8 cellular contexts compared by ENCODE assay signal in the genomic region with DNA sequence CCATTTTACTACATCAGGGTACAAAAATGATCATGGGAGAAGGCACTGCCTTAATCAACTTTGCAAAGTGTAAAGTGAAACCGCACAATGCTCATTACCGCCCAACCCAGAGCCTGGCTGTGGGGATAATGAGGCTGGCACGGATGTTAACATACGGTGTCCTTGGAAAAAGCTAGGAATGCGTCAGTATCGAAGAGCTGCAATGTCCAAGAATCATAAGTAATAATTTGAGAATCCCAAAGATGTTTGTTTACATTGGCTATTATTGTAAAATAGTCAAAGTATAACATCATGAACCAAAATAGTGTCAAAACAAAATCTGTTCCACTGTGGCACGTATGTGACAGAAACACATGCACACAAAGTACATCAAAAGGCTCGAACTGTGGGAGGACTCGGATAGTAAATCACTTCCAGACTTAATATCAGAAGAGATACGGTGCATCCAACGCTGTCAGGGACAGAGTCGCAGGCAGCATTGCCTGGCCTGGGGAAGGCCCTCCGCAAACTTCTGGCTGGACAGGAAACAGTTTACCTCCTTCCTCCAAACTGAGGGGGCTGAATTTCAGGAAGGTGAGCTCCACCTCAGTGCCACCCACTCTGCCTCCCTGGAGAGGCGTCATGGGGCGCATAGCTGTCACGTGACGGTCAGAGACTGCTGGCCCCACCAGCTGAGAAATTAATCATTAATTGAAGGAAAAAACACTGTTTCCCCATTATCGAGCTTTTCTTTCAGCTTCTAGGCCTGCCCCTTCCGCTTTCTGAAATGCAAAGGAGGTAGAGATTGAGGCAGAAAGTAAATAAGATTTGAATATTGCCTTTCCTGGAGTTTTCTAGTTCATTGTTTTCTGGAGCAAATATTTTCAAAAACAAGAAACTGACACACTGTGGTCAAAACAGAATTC. TPM values are rescaled to one million over a fixed set of nuclear protein-coding genes. Genes with fewer than 3 reads are reported as not detected.
DNase-seq lines count a peak whose midpoint lies in the region; ATAC-seq and TF ChIP-seq lines count a peak whose summit lies in the region.

No MANE protein-coding gene starts in this region.

- H3K27me3 ChIP-seq in SK-N-SH (ENCODE audit: insufficient read depth), result no peaks in the 10 kb centered on the region
- no peaks in the 10 kb centered on the region for H3K27me3 ChIP-seq in esophagus (ENCODE audit: control insufficient read depth in 1 of 2, insufficient read depth in 2 of 2, low read length in 2 of 2)

- H3K9me3 Mint-ChIP-seq in nephron, result no peaks in the 10 kb centered on the region

- TF ChIP-seq EP300 in SK-N-SH (IDR thresholded peaks at IDR 0.05; ENCODE audit: borderline replicate concordance in 1 of 2, low read depth in 1 of 2, low read length in 1 of 2), result no peak

- DNase-seq in CD1c-positive myeloid dendritic cell (ENCODE audit: extremely low spot score), result peak; percentile 66
- peak; percentile 84 for DNase-seq in HuH-7 (ENCODE audit: low spot score)
- peak; percentile 52 for DNase-seq in SK-N-SH
- DNase-seq in germinal center (ENCODE audit: low spot score), result no peak

- H3K4me3 ChIP-seq in SK-N-SH (ENCODE audit: low read depth in 2 of 2, low read length in 1 of 2) (peak overlapping the region; percentile 63 to 80), esophagus (ENCODE audit: low read depth in 1 of 2, low read length in 2 of 2) (peak overlapping the region in 1 of 2 donors; percentile 58)

- H3K9ac ChIP-seq in SK-N-SH, result peak overlapping the region; percentile 96

- peaks cover 40% of the 10 kb centered on the region for H3K79me2 ChIP-seq in SK-N-SH (ENCODE audit: insufficient read depth)

- H3K36me3 ChIP-seq in SK-N-SH (replicated peaks in 1 of 2; ENCODE audit: control insufficient read depth in 1 of 2, insufficient read depth in 2 of 2, low read length in 1 of 2) (peaks cover 0 to 20% of the 10 kb centered on the region in 2 experiments), esophagus (ENCODE audit: control insufficient read depth in 2 of 2, insufficient read depth in 2 of 2, low read length in 1 of 2) (no peaks in the 10 kb centered on the region)

- H3K27ac ChIP-seq in SK-N-SH (ENCODE audit: low read depth in 2 of 2, low read length in 1 of 2) (peak overlapping the region; percentile 97 to 99), esophagus (ENCODE audit: low read depth in 2 of 2, low read length in 1 of 2) (peak overlapping the region; percentile 81 to 89)

- no peak; the same call in 1 of the 2 replicates for TF ChIP-seq CTCF in SK-N-SH (IDR thresholded peaks at IDR 0.05)
- TF ChIP-seq CTCF in nephron (IDR thresholded peaks at IDR 0.05; ENCODE audit: unreplicated experiment in 3 of 3), result no peak

- peaks cover 31% of the 10 kb centered on the region for H4K20me1 ChIP-seq in SK-N-SH (ENCODE audit: insufficient read depth)

- H3K4me1 Mint-ChIP-seq in nephron, result peaks cover 36% of the 10 kb centered on the region

- H3K27me3 Mint-ChIP-seq in nephron (ENCODE audit: low read depth), result no peaks in the 10 kb centered on the region

- ATAC-seq in HG03520 (IDR thresholded peaks at IDR 0.05; ENCODE audit: unreplicated experiment) (no peak), GM18870 (IDR thresholded peaks at IDR 0.05; ENCODE audit: unreplicated experiment) (no peak)

- H3K9me2 ChIP-seq in SK-N-SH, result no peaks in the 10 kb centered on the region

- H3K9me3 ChIP-seq in SK-N-SH (no peaks in the 10 kb centered on the region), esophagus (ENCODE audit: control insufficient read depth in 2 of 2, insufficient read depth in 1 of 2, low read depth in 1 of 2, low read length in 1 of 2) (no peaks in the 10 kb centered on the region)

- CTCF ChIA-PET in SK-N-SH (lab: Yijun Ruan, JAX), result interaction anchor here (0.6 to 4.9 kb wide), 11 partner anchors 52 to 1583 kb away, joined by 3 to 25 read pairs (median 3); no protein-coding TSS in a partner anchor

- POLR2A ChIA-PET in SK-N-SH (lab: Yijun Ruan, JAX), result interaction anchor here (2.1 to 7.4 kb wide), 2 partner anchors 140 to 152 kb away, joined by 21 to 154 read pairs; no protein-coding TSS in a partner anchor

- WGBS in SK-N-SH (ENCODE audit: low lambda C conversion rate), result 10% methylated on average over 19 of the region's 19 CpGs
- WGBS in esophagus, 2 donors, result 32 to 58% methylated on average over 19 of the region's 19 CpGs

- peaks cover 66% of the 10 kb centered on the region for H3F3A ChIP-seq in SK-N-SH (replicated peaks; ENCODE audit: insufficient read depth)

- H3K4me3 Mint-ChIP-seq in nephron, result peak overlapping the region; percentile 82 to 89 (median 85)

- peaks cover 23 to 48% of the 10 kb centered on the region in 2 experiments for H3K4me1 ChIP-seq in SK-N-SH (ENCODE audit: control insufficient read depth in 1 of 2, insufficient read depth in 2 of 2, low read depth in 1 of 2, low read length in 1 of 2)
- peaks cover 2 to 5% of the 10 kb centered on the region in 2 donors for H3K4me1 ChIP-seq in esophagus (ENCODE audit: control insufficient read depth in 2 of 2, insufficient read depth in 2 of 2, low read length in 1 of 2)

- H3K4me2 ChIP-seq in SK-N-SH, result peak overlapping the region; percentile 96

- H2AFZ ChIP-seq in SK-N-SH (ENCODE audit: low read depth), result peak overlapping the region; percentile 41

- H3K27ac Mint-ChIP-seq in nephron, result peak overlapping the region; percentile 98 to 99 (median 99)

- peaks cover 24% of the 10 kb centered on the region for H3K36me3 Mint-ChIP-seq in nephron (ENCODE audit: low read depth)

- no peak for TF ChIP-seq RAD21 in SK-N-SH (IDR thresholded peaks at IDR 0.05; ENCODE audit: low read length)

TF ChIP-seq in SK-N-SH, 30 proteins besides CTCF, POLR2A, EP300 and RAD21 (continues in another document):
- peak; percentile 80; the same call in 1 of the 2 replicates for TF ChIP-seq MXI1 (IDR thresholded peaks at IDR 0.05; ENCODE audit: low read depth, low read length)
- TF ChIP-seq, protein P1, sequence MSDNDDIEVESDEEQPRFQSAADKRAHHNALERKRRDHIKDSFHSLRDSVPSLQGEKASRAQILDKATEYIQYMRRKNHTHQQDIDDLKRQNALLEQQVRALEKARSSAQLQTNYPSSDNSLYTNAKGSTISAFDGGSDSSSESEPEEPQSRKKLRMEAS (IDR thresholded peaks at IDR 0.05; ENCODE audit: low read depth), result peak; percentile 69; the same call in 1 of the 2 replicates
- peak; percentile 20; the same call in 1 of the 2 replicates for TF ChIP-seq RCOR1 (IDR thresholded peaks at IDR 0.05; ENCODE audit: low read length)
- no peak for TF ChIP-seq MEF2A (IDR thresholded peaks at IDR 0.05; ENCODE audit: borderline replicate concordance, low read depth)
- TF ChIP-seq FOXJ3 (CRISPR knock-in tag; IDR thresholded peaks at IDR 0.05), result peak; percentile 45; the same call in 1 of the 2 replicates
- TF ChIP-seq TCF12 (IDR thresholded peaks at IDR 0.05), result peak; percentile 45
- no peak; the same call in 1 of the 2 replicates for TF ChIP-seq TAF1 (IDR thresholded peaks at IDR 0.05; ENCODE audit: borderline replicate concordance, low read depth, low read length)
- TF ChIP-seq, protein P2, sequence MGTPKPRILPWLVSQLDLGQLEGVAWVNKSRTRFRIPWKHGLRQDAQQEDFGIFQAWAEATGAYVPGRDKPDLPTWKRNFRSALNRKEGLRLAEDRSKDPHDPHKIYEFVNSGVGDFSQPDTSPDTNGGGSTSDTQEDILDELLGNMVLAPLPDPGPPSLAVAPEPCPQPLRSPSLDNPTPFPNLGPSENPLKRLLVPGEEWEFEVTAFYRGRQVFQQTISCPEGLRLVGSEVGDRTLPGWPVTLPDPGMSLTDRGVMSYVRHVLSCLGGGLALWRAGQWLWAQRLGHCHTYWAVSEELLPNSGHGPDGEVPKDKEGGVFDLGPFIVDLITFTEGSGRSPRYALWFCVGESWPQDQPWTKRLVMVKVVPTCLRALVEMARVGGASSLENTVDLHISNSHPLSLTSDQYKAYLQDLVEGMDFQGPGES (IDR thresholded peaks at IDR 0.05; ENCODE audit: low read depth, low read length), result no peak
- 0 out of 2 replicates have a peak, but pooled peaks have one; percentile 23 for TF ChIP-seq GATA2 (CRISPR knock-in tag; IDR thresholded peaks at IDR 0.05)
- TF ChIP-seq, protein P3, sequence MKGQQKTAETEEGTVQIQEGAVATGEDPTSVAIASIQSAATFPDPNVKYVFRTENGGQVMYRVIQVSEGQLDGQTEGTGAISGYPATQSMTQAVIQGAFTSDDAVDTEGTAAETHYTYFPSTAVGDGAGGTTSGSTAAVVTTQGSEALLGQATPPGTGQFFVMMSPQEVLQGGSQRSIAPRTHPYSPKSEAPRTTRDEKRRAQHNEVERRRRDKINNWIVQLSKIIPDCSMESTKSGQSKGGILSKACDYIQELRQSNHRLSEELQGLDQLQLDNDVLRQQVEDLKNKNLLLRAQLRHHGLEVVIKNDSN (IDR thresholded peaks at IDR 0.05; ENCODE audit: borderline replicate concordance, low read depth), result peak; percentile 93
- TF ChIP-seq SIN3A (IDR thresholded peaks at IDR 0.05; ENCODE audit: borderline replicate concordance, low read depth, low read length), result no peak
- TF ChIP-seq, protein P4, sequence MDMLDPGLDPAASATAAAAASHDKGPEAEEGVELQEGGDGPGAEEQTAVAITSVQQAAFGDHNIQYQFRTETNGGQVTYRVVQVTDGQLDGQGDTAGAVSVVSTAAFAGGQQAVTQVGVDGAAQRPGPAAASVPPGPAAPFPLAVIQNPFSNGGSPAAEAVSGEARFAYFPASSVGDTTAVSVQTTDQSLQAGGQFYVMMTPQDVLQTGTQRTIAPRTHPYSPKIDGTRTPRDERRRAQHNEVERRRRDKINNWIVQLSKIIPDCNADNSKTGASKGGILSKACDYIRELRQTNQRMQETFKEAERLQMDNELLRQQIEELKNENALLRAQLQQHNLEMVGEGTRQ (IDR thresholded peaks at IDR 0.05; ENCODE audit: borderline replicate concordance, low read depth, low read length), result peak; percentile 47; the same call in 1 of the 2 replicates

RNA-seq across cellular contexts. Expression of a gene that starts 1.8 kb away (rescaled TPM):
- 385 and 459 TPM in 2 replicates for polyA plus RNA-seq in SK-N-SH (2012; rRNA removed)
- 248 and 348 TPM in 2 replicates for polyA plus RNA-seq in SK-N-SH (2012; cell fraction: cytosol; rRNA removed)
- 418 and 472 TPM in 2 replicates for polyA plus RNA-seq in SK-N-SH (2012; cell fraction: nucleus; rRNA removed)
- 10 to 100 TPM; 12.7 to 23.1 TPM for polyA plus RNA-seq in esophagus

Comparison
In these comparisons a context has a peak if more than half of its experiments do, and no peak if none do; other contexts are left out.
1. RNA of a gene that starts 1.8 kb away (polyA plus RNA-seq): 248 to 472 TPM in SK-N-SH; 12.7 to 23.1 TPM in esophagus; every median in the first group is over 10 times any median in the second.